8 cellular contexts compared by ENCODE assay signal in the genomic region with DNA sequence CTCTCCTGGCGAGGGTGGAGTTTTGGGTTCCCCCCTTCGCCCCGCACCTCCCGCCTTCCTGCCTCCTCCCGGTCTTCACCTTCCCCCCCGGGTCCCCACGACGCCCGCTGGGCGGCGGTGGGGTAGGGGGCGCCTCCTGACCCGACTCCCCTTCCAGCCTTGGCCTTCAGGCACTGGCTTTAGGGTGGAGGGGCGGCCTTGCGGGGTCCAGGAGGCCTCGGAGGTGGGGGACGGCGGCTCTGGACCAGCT. TPM values are rescaled to one million over a fixed set of nuclear protein-coding genes. Genes with fewer than 3 reads are reported as not detected.
DNase-seq lines count a peak whose midpoint lies in the region; ATAC-seq and TF ChIP-seq lines count a peak whose summit lies in the region.

No MANE protein-coding gene starts in this region.

- ATAC-seq in HG03439 (IDR thresholded peaks at IDR 0.05; ENCODE audit: unreplicated experiment) = peak; percentile 1
- peak; percentile 29 for ATAC-seq in mucosa of descending colon
- no peak for ATAC-seq in activated T-cell treated with anti-CD3 and anti-CD28 coated beads, Interleukin-2, amount 50 U/mL, for 72 hours (replicated peaks in 1 of 2)
- no peak for ATAC-seq in GM19452 (IDR thresholded peaks at IDR 0.05; ENCODE audit: unreplicated experiment)
- ATAC-seq in GM18517 (IDR thresholded peaks at IDR 0.05; ENCODE audit: unreplicated experiment) = no peak

- H3K4me1 ChIP-seq in ACC112 (ENCODE audit: control insufficient read depth, insufficient read depth, low read length, unreplicated experiment) (peaks cover 38% of the 10 kb centered on the region), mucosa of descending colon (ENCODE audit: low read depth) (peaks cover 54% of the 10 kb centered on the region)

- peaks cover 61% of the 10 kb centered on the region for H3K4me1 Mint-ChIP-seq in dendritic cell treated with granulocyte-macrophage colony-stimulating factor and Interleukin-4, amounts not matched to agents 40 ng/mL and 50 ng/mL, for 4 days (ENCODE audit: low read depth)
- H3K4me1 Mint-ChIP-seq in activated T-cell treated with anti-CD3 and anti-CD28 coated beads, Interleukin-2, amount 50 U/mL, for 72 hours (ENCODE audit: low read depth) = peaks cover 5% of the 10 kb centered on the region

- no peak overlapping the region for H2AFZ ChIP-seq in ACC112 (ENCODE audit: low read length, unreplicated experiment)

- H3K9me3 Mint-ChIP-seq in dendritic cell treated with granulocyte-macrophage colony-stimulating factor and Interleukin-4, amounts not matched to agents 40 ng/mL and 50 ng/mL, for 4 days = no peaks in the 10 kb centered on the region
- H3K9me3 Mint-ChIP-seq in activated T-cell treated with anti-CD3 and anti-CD28 coated beads, Interleukin-2, amount 50 U/mL, for 72 hours = no peaks in the 10 kb centered on the region

- H3K27me3 ChIP-seq in ACC112 (ENCODE audit: insufficient read depth, low read length) = no peaks in the 10 kb centered on the region

- peaks cover 83% of the 10 kb centered on the region for H3K79me2 ChIP-seq in ACC112 (ENCODE audit: control insufficient read depth, insufficient read depth, low read length, unreplicated experiment)

- H3K4me3 Mint-ChIP-seq in dendritic cell treated with granulocyte-macrophage colony-stimulating factor and Interleukin-4, amounts not matched to agents 40 ng/mL and 50 ng/mL, for 4 days = peak overlapping the region; percentile 99
- peak overlapping the region in 1 of 2 donors; percentile 20 for H3K4me3 Mint-ChIP-seq in activated T-cell treated with anti-CD3 and anti-CD28 coated beads, Interleukin-2, amount 50 U/mL, for 72 hours

- H3K27me3 Mint-ChIP-seq in dendritic cell treated with granulocyte-macrophage colony-stimulating factor and Interleukin-4, amounts not matched to agents 40 ng/mL and 50 ng/mL, for 4 days = no peaks in the 10 kb centered on the region
- H3K27me3 Mint-ChIP-seq in activated T-cell treated with anti-CD3 and anti-CD28 coated beads, Interleukin-2, amount 50 U/mL, for 72 hours (ENCODE audit: low read depth) = no peaks in the 10 kb centered on the region

- H3K4me3 ChIP-seq in ACC112 (ENCODE audit: low read depth, low read length) (peak overlapping the region; percentile 80), mucosa of descending colon (peak overlapping the region; percentile 14)

- TF ChIP-seq CTCF in mucosa of descending colon (IDR thresholded peaks at IDR 0.05) = no peak

- intact Hi-C loops in dendritic cell treated with granulocyte-macrophage colony-stimulating factor and Interleukin-4, amounts not matched to agents 40 ng/mL and 50 ng/mL, for 4 days (cut with micrococcal nuclease) = loop anchor here (2.0 to 10.0 kb wide), 2 partner anchors 16 to 64 kb away; no protein-coding TSS in a partner anchor
- intact Hi-C loops in mucosa of descending colon (cut with DNase I, micrococcal nuclease) = loop anchor here in 1 of 2 donors (10.0 kb wide), 1 partner anchor 94 kb away; no protein-coding TSS in a partner anchor

- H3K36me3 ChIP-seq in ACC112 (ENCODE audit: insufficient read depth, low read length) (peaks cover 16% of the 10 kb centered on the region; the same call in 1 of the 2 replicates), mucosa of descending colon (ENCODE audit: low read depth) (no peaks in the 10 kb centered on the region)

- peak overlapping the region; percentile 83 for H3K27ac ChIP-seq in ACC112 (ENCODE audit: low read depth, low read length)

- H3K27ac Mint-ChIP-seq in dendritic cell treated with granulocyte-macrophage colony-stimulating factor and Interleukin-4, amounts not matched to agents 40 ng/mL and 50 ng/mL, for 4 days = peak overlapping the region; percentile 92
- no peak overlapping the region for H3K27ac Mint-ChIP-seq in activated T-cell treated with anti-CD3 and anti-CD28 coated beads, Interleukin-2, amount 50 U/mL, for 72 hours

- DNase-seq in mucosa of descending colon = no peak
- DNase-seq in activated T-cell treated with anti-CD3 and anti-CD28 coated beads, Interleukin-2, amount 50 U/mL, for 72 hours = no peak
- no peak for DNase-seq in NCI-H748 (lab: John Stamatoyannopoulos, UW; ENCODE audit: unreplicated experiment)

- no peaks in the 10 kb centered on the region for H3K9me3 ChIP-seq in mucosa of descending colon

- peaks cover 54% of the 10 kb centered on the region for H3K36me3 Mint-ChIP-seq in dendritic cell treated with granulocyte-macrophage colony-stimulating factor and Interleukin-4, amounts not matched to agents 40 ng/mL and 50 ng/mL, for 4 days (ENCODE audit: low read depth)
- peaks cover 2 to 3% of the 10 kb centered on the region in 2 donors for H3K36me3 Mint-ChIP-seq in activated T-cell treated with anti-CD3 and anti-CD28 coated beads, Interleukin-2, amount 50 U/mL, for 72 hours (ENCODE audit: insufficient read depth in 2 of 2)

RNA-seq across cellular contexts. Expression of a gene that starts 2.4 kb away (rescaled TPM):
- 100 to 1,000 TPM in 2 of 3 donors, 10 to 100 TPM in 1; 41.0 to 150 (median 104) TPM for total RNA-seq in mucosa of descending colon
- 10 to 100 TPM; 42.8 to 74.5 TPM for total RNA-seq in activated T-cell treated with anti-CD3 and anti-CD28 coated beads, Interleukin-2, amount 50 U/mL, for 72 hours

RNA-seq across cellular contexts. Expression of a gene that starts 18.6 kb away (rescaled TPM):
- 10 to 100 TPM; 41.3 to 46.3 (median 45.4) TPM for total RNA-seq in mucosa of descending colon
- 10 to 100 TPM; 76.9 to 78.8 TPM for total RNA-seq in activated T-cell treated with anti-CD3 and anti-CD28 coated beads, Interleukin-2, amount 50 U/mL, for 72 hours

RNA-seq across cellular contexts. Expression of a gene that starts 42.3 kb away (rescaled TPM):
- 100 to 1,000 TPM; 177 to 221 (median 189) TPM for total RNA-seq in mucosa of descending colon
- total RNA-seq in activated T-cell treated with anti-CD3 and anti-CD28 coated beads, Interleukin-2, amount 50 U/mL, for 72 hours = 100 to 1,000 TPM; 166 to 170 TPM

Comparison
In these comparisons a context has a peak if more than half of its experiments do, and no peak if none do; other contexts are left out.
1. ATAC-seq: peak in HG03439 (single experiment) and mucosa of descending colon (single experiment); none in activated T-cell treated with anti-CD3 and anti-CD28 coated beads, Interleukin-2, amount 50 U/mL, for 72 hours (0 of 2), GM19452 (single experiment) and GM18517 (single experiment).